ENCODE assay signal across 12 cellular contexts in the genomic region with DNA sequence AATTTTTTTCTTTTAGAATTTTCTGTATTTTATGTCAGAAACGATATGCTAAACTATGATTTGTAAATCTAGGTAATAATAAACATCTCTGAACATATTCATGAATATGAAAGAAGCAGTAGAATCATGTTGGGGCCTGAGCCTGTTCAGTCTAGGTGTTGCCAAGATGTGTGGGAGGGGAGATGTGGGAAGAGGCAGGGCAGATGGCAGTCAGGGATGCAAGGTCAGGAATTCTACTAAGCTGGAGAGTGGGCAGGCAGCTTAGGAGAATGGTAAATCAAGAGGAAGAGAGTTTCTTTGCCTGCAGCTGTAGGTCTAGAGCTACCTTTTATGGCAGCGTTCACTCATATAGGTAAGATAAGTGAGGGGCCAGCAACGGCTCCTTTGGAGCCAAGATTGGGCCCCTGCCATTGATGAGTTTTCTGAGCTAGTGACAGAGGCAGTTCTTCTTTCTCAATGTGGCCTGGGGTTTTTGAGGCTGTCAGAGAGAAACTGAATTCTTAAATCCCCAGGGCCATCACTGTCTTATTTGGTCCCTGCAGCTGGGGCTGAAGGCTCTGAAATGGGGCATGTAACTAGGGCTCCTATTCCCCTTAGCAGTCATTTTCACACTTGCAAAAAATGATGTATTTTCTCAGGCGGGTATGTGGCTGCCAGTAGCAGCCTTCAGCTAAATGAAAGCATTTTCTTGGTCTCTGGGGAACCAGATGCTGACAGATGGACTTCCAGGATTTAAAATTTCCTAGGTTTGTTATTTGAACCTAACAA.
DNase-seq lines count a peak whose midpoint lies in the region; ATAC-seq and TF ChIP-seq lines count a peak whose summit lies in the region.
"Had no signal": no experiment of that assay in that cellular context is flagged by ENCODE, and none has a peak within 500 bp of the region (broad histone marks: within the 10 kb centered on the region; RNA-seq: fewer than 3 reads in every experiment).

No MANE protein-coding gene starts in this region.

- DNase-seq in DMS 273 treated with DMSO at 0.1 percent for 48 hours (lab: John Stamatoyannopoulos, UW) = peak; percentile 78
- DNase-seq in NCI-H69 (lab: John Stamatoyannopoulos, UW) = peak; percentile 76
- DNase-seq in OCI-LY7 (ENCODE audit: low spot score) = no peak
- DNase-seq in activated T-cell treated with anti-CD3 and anti-CD28 coated beads, Interleukin-2, amount 50 U/mL, for 72 hours = no peak
- no peak for DNase-seq in lower lobe of right lung
- DNase-seq in erythroblast (lab: John Stamatoyannopoulos, UW) = no peak
- DNase-seq: activated CD8-positive, alpha-beta memory T cell treated with anti-CD3 and anti-CD28 coated beads, Interleukin-2, amount 10 ng/mL, durations not matched to agents 7 days and 5 days; body of pancreas had no signal

- no peak overlapping the region for H3K4me2 ChIP-seq in OCI-LY7 (ENCODE audit: low read length)

- no peaks in the 10 kb centered on the region for H3K27me3 Mint-ChIP-seq in activated T-cell treated with anti-CD3 and anti-CD28 coated beads, Interleukin-2, amount 50 U/mL, for 72 hours (ENCODE audit: low read depth)
- H3K27me3 Mint-ChIP-seq: activated CD8-positive, alpha-beta memory T cell treated with anti-CD3 and anti-CD28 coated beads, Interleukin-2, amount 10 ng/mL, durations not matched to agents 7 days and 5 days; progenitor cell of endocrine pancreas had no signal

- H3K9me3 ChIP-seq in OCI-LY7 (ENCODE audit: low read length) (no peaks in the 10 kb centered on the region), lower lobe of right lung (no peaks in the 10 kb centered on the region)
- H3K9me3 ChIP-seq: body of pancreas had no signal

- H3K79me2 ChIP-seq in OCI-LY7 (ENCODE audit: insufficient read depth, low read depth, low read length) = no peaks in the 10 kb centered on the region

- no peaks in the 10 kb centered on the region for H3K4me1 ChIP-seq in OCI-LY7 (ENCODE audit: insufficient read depth, low read length, poor library complexity, severe bottlenecking)
- H3K4me1 ChIP-seq in lower lobe of right lung = no peaks in the 10 kb centered on the region
- H3K4me1 ChIP-seq: body of pancreas had no signal

- H3K27ac Mint-ChIP-seq in activated T-cell treated with anti-CD3 and anti-CD28 coated beads, Interleukin-2, amount 50 U/mL, for 72 hours = no peak overlapping the region
- H3K27ac Mint-ChIP-seq: activated CD8-positive, alpha-beta memory T cell treated with anti-CD3 and anti-CD28 coated beads, Interleukin-2, amount 10 ng/mL, durations not matched to agents 7 days and 5 days had no signal

- no peaks in the 10 kb centered on the region for H3K9me2 ChIP-seq in OCI-LY7 (ENCODE audit: insufficient read depth, low read length)

- H3K4me1 Mint-ChIP-seq in activated T-cell treated with anti-CD3 and anti-CD28 coated beads, Interleukin-2, amount 50 U/mL, for 72 hours (ENCODE audit: low read depth) = no peaks in the 10 kb centered on the region
- H3K4me1 Mint-ChIP-seq: activated CD8-positive, alpha-beta memory T cell treated with anti-CD3 and anti-CD28 coated beads, Interleukin-2, amount 10 ng/mL, durations not matched to agents 7 days and 5 days had no signal

- H3K4me3 Mint-ChIP-seq in activated T-cell treated with anti-CD3 and anti-CD28 coated beads, Interleukin-2, amount 50 U/mL, for 72 hours = no peak overlapping the region
- H3K4me3 Mint-ChIP-seq: activated CD8-positive, alpha-beta memory T cell treated with anti-CD3 and anti-CD28 coated beads, Interleukin-2, amount 10 ng/mL, durations not matched to agents 7 days and 5 days had no signal

- no peaks in the 10 kb centered on the region for H3K27me3 ChIP-seq in lower lobe of right lung (ENCODE audit: low read depth)
- H3K27me3 ChIP-seq: body of pancreas had no signal

- H3K27ac ChIP-seq in OCI-LY7 (ENCODE audit: low read depth, low read length, poor library complexity, severe bottlenecking) = no peak overlapping the region
- no peak overlapping the region for H3K27ac ChIP-seq in lower lobe of right lung
- H3K27ac ChIP-seq: body of pancreas had no signal

- TF ChIP-seq CTCF in OCI-LY7 (conservative IDR thresholded peaks at IDR 0.05; ENCODE audit: low read length) = no peak
- no peak for TF ChIP-seq CTCF in lower lobe of right lung (IDR thresholded peaks at IDR 0.05)

- H3K36me3 Mint-ChIP-seq in activated T-cell treated with anti-CD3 and anti-CD28 coated beads, Interleukin-2, amount 50 U/mL, for 72 hours (ENCODE audit: insufficient read depth in 2 of 2) = peaks cover 0 to 2% of the 10 kb centered on the region in 2 donors
- H3K36me3 Mint-ChIP-seq: activated CD8-positive, alpha-beta memory T cell treated with anti-CD3 and anti-CD28 coated beads, Interleukin-2, amount 10 ng/mL, durations not matched to agents 7 days and 5 days had no signal

- POLR2A ChIA-PET in OCI-LY7 (lab: Charles Lee) = no interaction called here

- no peaks in the 10 kb centered on the region for H3K36me3 ChIP-seq in OCI-LY7 (ENCODE audit: insufficient read depth, low read length)
- no peaks in the 10 kb centered on the region for H3K36me3 ChIP-seq in lower lobe of right lung

- intact Hi-C loops in OCI-LY7 (cut with micrococcal nuclease; ENCODE audit: unreplicated experiment) (no loop called here), lower lobe of right lung (cut with DNase I) (no loop called here)

- ATAC-seq in GM19467 (IDR thresholded peaks at IDR 0.05; ENCODE audit: unreplicated experiment) (peak; percentile 62), HG02981 (IDR thresholded peaks at IDR 0.05; ENCODE audit: unreplicated experiment) (peak; percentile 71), lower lobe of right lung (no peak)
- no peak for ATAC-seq in activated T-cell treated with anti-CD3 and anti-CD28 coated beads, Interleukin-2, amount 50 U/mL, for 72 hours (replicated peaks in 1 of 2)
- ATAC-seq: activated CD8-positive, alpha-beta memory T cell treated with anti-CD3 and anti-CD28 coated beads, Interleukin-2, amount 10 ng/mL, durations not matched to agents 7 days and 5 days; body of pancreas; left lobe of liver had no signal

- CTCF ChIA-PET in OCI-LY7 (lab: Charles Lee; ENCODE audit: unreplicated experiment) = no interaction called here

- no peaks in the 10 kb centered on the region for H4K20me1 ChIP-seq in OCI-LY7 (ENCODE audit: insufficient read depth, low read length)

- TF ChIP-seq POLR2A in erythroblast (IDR thresholded peaks at IDR 0.05; ENCODE audit: low read length) = no peak

- peaks cover 3 to 5% of the 10 kb centered on the region in 2 donors for H3K9me3 Mint-ChIP-seq in activated T-cell treated with anti-CD3 and anti-CD28 coated beads, Interleukin-2, amount 50 U/mL, for 72 hours

- H3K4me3 ChIP-seq in OCI-LY7 (ENCODE audit: low read depth, low read length, poor library complexity, severe bottlenecking) (no peak overlapping the region), lower lobe of right lung (no peak overlapping the region)
- H3K4me3 ChIP-seq: body of pancreas had no signal

- no TSS peak for BruUV-seq in OCI-LY7 (replicated peaks; lab: Mats Ljungman, UMichigan)

- H2AFZ ChIP-seq in OCI-LY7 (ENCODE audit: low read length) = no peak overlapping the region

Comparison
In these comparisons a context has a peak if more than half of its experiments do, and no peak if none do; other contexts are left out.
1. DNase-seq: peak in DMS 273 treated with DMSO at 0.1 percent for 48 hours (single experiment) and NCI-H69 (single experiment); none in OCI-LY7 (single experiment), activated T-cell treated with anti-CD3 and anti-CD28 coated beads, Interleukin-2, amount 50 U/mL, for 72 hours (0 of 2), lower lobe of right lung (single experiment) and erythroblast (0 of 2).
2. ATAC-seq: peak in GM19467 (single experiment) and HG02981 (single experiment); none in activated T-cell treated with anti-CD3 and anti-CD28 coated beads, Interleukin-2, amount 50 U/mL, for 72 hours (0 of 2) and lower lobe of right lung (0 of 2).